Comparison of ENCODE assay signal across 8 cellular contexts in the genomic region with DNA sequence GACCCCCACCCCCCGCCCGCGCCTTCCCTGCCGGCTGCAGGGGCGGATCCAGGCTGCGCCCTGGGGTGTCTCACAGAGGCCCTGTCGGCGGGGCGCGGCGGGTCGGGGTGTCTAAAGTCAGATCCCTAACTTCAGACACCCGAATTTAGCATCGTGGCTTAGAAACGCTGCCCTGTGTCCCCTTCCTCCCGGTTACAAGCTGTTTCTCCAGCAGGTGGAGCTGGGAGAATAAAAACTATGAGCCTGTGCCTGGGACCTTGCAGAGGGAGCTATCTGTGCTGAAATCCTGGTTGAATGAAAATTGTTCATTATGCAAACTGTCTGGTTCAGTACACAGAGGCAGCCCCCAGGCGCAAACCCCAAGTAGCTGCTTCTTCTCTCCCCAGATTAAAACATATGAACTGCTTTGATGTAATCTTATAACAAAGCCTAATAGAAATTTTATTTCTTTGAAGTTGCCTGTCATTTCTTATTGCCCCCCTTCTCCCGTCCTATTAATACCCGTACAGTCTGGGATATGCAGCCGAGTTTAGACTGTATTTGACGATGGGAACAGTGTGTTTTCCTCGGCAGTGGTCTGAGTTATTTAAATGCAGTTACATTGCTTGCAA.
DNase-seq lines count a peak whose midpoint lies in the region; ATAC-seq, FAIRE-seq and TF ChIP-seq lines count a peak whose summit lies in the region.

No MANE protein-coding gene starts in this region.

- H3K9me3 Mint-ChIP-seq in activated naive CD8-positive, alpha-beta T cell treated with anti-CD3 and anti-CD28 coated beads for 36 hours = no peaks in the 10 kb centered on the region

- no peak overlapping the region for H3K27ac ChIP-seq in pancreas

- H3K4me3 ChIP-seq in Jurkat, Clone E6-1 (ENCODE audit: low read length) = no peak overlapping the region
- H3K4me3 ChIP-seq in pancreas = peak overlapping the region in 1 of 4 donors; percentile 28

- H3K27ac Mint-ChIP-seq in activated naive CD8-positive, alpha-beta T cell treated with anti-CD3 and anti-CD28 coated beads for 36 hours = no peak overlapping the region

- peaks cover 0 to 6% (median 0%) of the 10 kb centered on the region in 3 donors for H3K4me1 ChIP-seq in pancreas

- no peaks in the 10 kb centered on the region for H3K36me3 Mint-ChIP-seq in activated naive CD8-positive, alpha-beta T cell treated with anti-CD3 and anti-CD28 coated beads for 36 hours

- H3K27me3 ChIP-seq in pancreas = peaks cover 0 to 17% (median 2%) of the 10 kb centered on the region in 4 donors

- no peaks in the 10 kb centered on the region for H3K9me3 ChIP-seq in pancreas

- peaks cover 7% of the 10 kb centered on the region for H3K4me1 Mint-ChIP-seq in activated naive CD8-positive, alpha-beta T cell treated with anti-CD3 and anti-CD28 coated beads for 36 hours

- no peak for FAIRE-seq in pancreas (lab: Jason Lieb, UNC)

- WGBS in pancreas, 2 donors = 4 to 7% methylated on average over 22 of the region's 22 CpGs

- peak; percentile 14 for DNase-seq in DMS153 treated with DMSO at 0.1 percent for 48 hours (lab: John Stamatoyannopoulos, UW; ENCODE audit: unreplicated experiment)
- DNase-seq in Jurkat, Clone E6-1 (ENCODE audit: low read depth, low spot score) = peak; percentile 68
- DNase-seq in OCI-M1 (lab: John Stamatoyannopoulos, UW) = peak; percentile 75
- peak; percentile 37 for DNase-seq in activated naive CD8-positive, alpha-beta T cell treated with anti-CD3 and anti-CD28 coated beads for 36 hours
- peak; percentile 53 for DNase-seq in Right ventricle myocardium superior
- peak in 5 of 6 donors; percentile 46 to 80 (median 63) for DNase-seq in pancreas
- DNase-seq in KG1 (lab: John Stamatoyannopoulos, UW) = no peak

- H3K27me3 Mint-ChIP-seq in activated naive CD8-positive, alpha-beta T cell treated with anti-CD3 and anti-CD28 coated beads for 36 hours = peaks cover 67% of the 10 kb centered on the region

- intact Hi-C loops in Right ventricle myocardium superior (cut with DNase I) = loop anchor here (2.0 kb wide), 1 partner anchor 118 kb away; no protein-coding TSS in a partner anchor
- intact Hi-C loops in pancreas (cut with DNase I) = loop anchor here in 1 of 3 donors (5.0 kb wide), 2 partner anchors 118 to 133 kb away; partner anchors contain the start of genes OVCA2 and RTN4RL1

- H3K36me3 ChIP-seq in pancreas = no peaks in the 10 kb centered on the region

- ATAC-seq in Right ventricle myocardium superior (ENCODE audit: poor library complexity) (peak; percentile 88), pancreas (peak; percentile 87 to 99 (median 96)), HG02885 (IDR thresholded peaks at IDR 0.05; ENCODE audit: poor library complexity, unreplicated experiment) (no peak)

- H3K4me3 Mint-ChIP-seq in activated naive CD8-positive, alpha-beta T cell treated with anti-CD3 and anti-CD28 coated beads for 36 hours = peak overlapping the region; percentile 42

- TF ChIP-seq CTCF in pancreas (IDR thresholded peaks at IDR 0.05) = peak; percentile 44 to 70 (median 64)
